ENCODE assay signal across 14 cellular contexts in genomic region chr4:6107886-6108285, GRCh38.
"Had no signal": no experiment of that assay in that cellular context is flagged by ENCODE, and none has a peak within 500 bp of the region (broad histone marks: within the 10 kb centered on the region; RNA-seq: fewer than 3 reads in every experiment).

No MANE protein-coding gene starts in this region.

- H3K4me3 Mint-ChIP-seq: natural killer cell treated with Interleukin-12 subunit alpha and Interleukin-12 subunit beta and Interleukin-15 and Interleukin-18, amount 100 ng/mL, for 72 hours had no signal

- H3K27ac ChIP-seq: coronary artery, hepatocyte, right atrium auricular region, suprapubic skin, tibial artery, upper lobe of right lung had no signal

- H2AFZ ChIP-seq: hepatocyte had no signal

- DNase-seq: central memory CD4-positive, alpha-beta T cell; effector CD4-positive, alpha-beta T cell; foreskin melanocyte; midbrain; stimulated activated CD4-positive, alpha-beta T cell treated with anti-CD3 and anti-CD28 coated beads, Interleukin-2, amount 100 ng/mL, for 48 hours; stimulated activated naive CD8-positive, alpha-beta T cell treated with anti-CD3 and anti-CD28 coated beads, Interleukin-15, Interleukin-2, amounts not matched to agents 100 U/mL and 50 U/mL, for 24 hours; upper lobe of right lung had no signal

- H3K4me2 ChIP-seq: hepatocyte, smooth muscle cell had no signal

- H3K27ac Mint-ChIP-seq: natural killer cell treated with Interleukin-12 subunit alpha and Interleukin-12 subunit beta and Interleukin-15 and Interleukin-18, amount 100 ng/mL, for 72 hours had no signal

- H3K4me3 ChIP-seq: coronary artery, hepatocyte, right atrium auricular region, smooth muscle cell, suprapubic skin, tibial artery, upper lobe of right lung had no signal

- H3K36me3 ChIP-seq: right atrium auricular region, suprapubic skin, tibial artery, upper lobe of right lung had no signal

- H3K9me3 ChIP-seq: suprapubic skin, upper lobe of right lung had no signal

- H3K9me3 Mint-ChIP-seq: natural killer cell treated with Interleukin-12 subunit alpha and Interleukin-12 subunit beta and Interleukin-15 and Interleukin-18, amount 100 ng/mL, for 72 hours had no signal

- ATAC-seq: stimulated activated naive CD8-positive, alpha-beta T cell treated with anti-CD3 and anti-CD28 coated beads, Interleukin-15, Interleukin-2, amounts not matched to agents 100 U/mL and 50 U/mL, for 24 hours; upper lobe of right lung had no signal

- H3K27me3 ChIP-seq: right atrium auricular region, upper lobe of right lung had no signal

- H3K4me1 ChIP-seq: right atrium auricular region, suprapubic skin, tibial artery, upper lobe of right lung had no signal
